Comparison of ENCODE assay signal across 27 cellular contexts in the genomic region with DNA sequence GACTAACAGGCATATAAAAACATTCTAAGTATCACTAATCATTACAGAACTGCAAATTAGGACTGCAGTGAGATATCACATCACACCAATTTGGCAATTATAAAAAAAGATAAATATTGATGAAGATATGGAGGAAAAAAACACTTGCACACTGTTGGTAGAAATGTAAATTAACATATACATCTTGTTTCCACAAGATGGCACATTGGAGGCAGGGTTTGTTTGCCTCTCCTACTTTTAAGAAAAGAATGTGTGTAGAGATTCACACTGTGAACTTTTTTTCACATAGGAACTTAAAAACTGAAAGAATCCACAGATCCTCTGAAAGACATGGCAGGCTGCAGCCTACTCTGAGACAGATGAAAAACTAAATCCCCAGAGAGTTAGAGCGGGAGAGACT. TPM values are rescaled to one million over a fixed set of nuclear protein-coding genes. Genes with fewer than 3 reads are reported as not detected.
DNase-seq lines count a peak whose midpoint lies in the region; ATAC-seq, FAIRE-seq and TF ChIP-seq lines count a peak whose summit lies in the region.
"Had no signal": no experiment of that assay in that cellular context is flagged by ENCODE, and none has a peak within 500 bp of the region (broad histone marks: within the 10 kb centered on the region; RNA-seq: fewer than 3 reads in every experiment).

No MANE protein-coding gene starts in this region.

- no peaks in the 10 kb centered on the region for H3K4me1 Mint-ChIP-seq in activated CD4-positive, alpha-beta memory T cell treated with anti-CD3 and anti-CD28 coated beads, Interleukin-2, amount 10 ng/mL, durations not matched to agents 7 days and 5 days
- no peaks in the 10 kb centered on the region for H3K4me1 Mint-ChIP-seq in activated CD4-positive, alpha-beta memory T cell treated with anti-CD3 and anti-CD28 coated beads for 36 hours (ENCODE audit: low read depth)
- H3K4me1 Mint-ChIP-seq: activated B cell treated with CpG ODN at 0.5 μM for 24 hours, mesothelial cell of epicardium, nephron progenitor cell, T-helper 17 cell had no signal

- no peaks in the 10 kb centered on the region for H3K4me1 ChIP-seq in H1 (replicated peaks in 1 of 4; ENCODE audit: control insufficient read depth in 3 of 4, insufficient read depth in 4 of 4, low read length in 3 of 4)
- no peaks in the 10 kb centered on the region for H3K4me1 ChIP-seq in upper lobe of left lung
- peaks cover 0 to 9% (median 0%) of the 10 kb centered on the region in 3 donors for H3K4me1 ChIP-seq in esophagus squamous epithelium
- H3K4me1 ChIP-seq: suprapubic skin, vagina had no signal

- no peak overlapping the region for H3K23ac ChIP-seq in H1 (ENCODE audit: insufficient read length)

- H4K91ac ChIP-seq in H1 (replicated peaks; ENCODE audit: insufficient read length, low read length): no peak overlapping the region

- H3K14ac ChIP-seq in H1 (ENCODE audit: insufficient read length): no peak overlapping the region

- no peak overlapping the region for H3K9ac ChIP-seq in H1 (replicated peaks in 1 of 4; ENCODE audit: extremely low read depth in 1 of 4, low read depth in 3 of 4, low read length in 3 of 4)

- no peaks in the 10 kb centered on the region for H3K79me1 ChIP-seq in H1 (ENCODE audit: low read depth, low read length)

- no peak overlapping the region for H2BK120ac ChIP-seq in H1 (replicated peaks; ENCODE audit: low read depth, low read length)

- intact Hi-C loops in activated CD4-positive, alpha-beta memory T cell treated with anti-CD3 and anti-CD28 coated beads for 36 hours (cut with micrococcal nuclease): no loop called here
- intact Hi-C loops in esophagus squamous epithelium (cut with DNase I): no loop called here

- H3K36me3 ChIP-seq in H1 (ENCODE audit: control insufficient read depth in 2 of 4, insufficient read depth in 4 of 4, low read length in 3 of 4) (no peaks in the 10 kb centered on the region), upper lobe of left lung (no peaks in the 10 kb centered on the region), esophagus squamous epithelium (no peaks in the 10 kb centered on the region)
- H3K36me3 ChIP-seq: suprapubic skin, vagina had no signal

- TF ChIP-seq POLR2A in H1 (IDR thresholded peaks at IDR 0.05; ENCODE audit: control extremely low read depth in 1 of 2, low read depth in 2 of 2, low read length in 2 of 2) (no peak), upper lobe of left lung (IDR thresholded peaks at IDR 0.05) (no peak), esophagus squamous epithelium (IDR thresholded peaks at IDR 0.05) (no peak)

- no peak overlapping the region for H3K56ac ChIP-seq in H1 (replicated peaks; ENCODE audit: insufficient read length, low read depth, low read length)

- no peak for ATAC-seq in upper lobe of left lung (ENCODE audit: low FRiP score in 2 of 2)
- no peak for ATAC-seq in GM21723 (IDR thresholded peaks at IDR 0.05; ENCODE audit: unreplicated experiment)
- ATAC-seq in GM19452 (IDR thresholded peaks at IDR 0.05; ENCODE audit: unreplicated experiment): no peak
- ATAC-seq: activated CD8-positive, alpha-beta T cell treated with anti-CD3 and anti-CD28 coated beads, Interleukin-2, amount 10 ng/mL, durations not matched to agents 7 days and 5 days; effector memory CD8-positive, alpha-beta T cell; left lobe of liver; Panc1; T-helper 17 cell had no signal

- H2AFZ ChIP-seq in H1 (ENCODE audit: low read length): no peak overlapping the region

- no peak overlapping the region for H2BK20ac ChIP-seq in H1 (ENCODE audit: low read length)

- TF ChIP-seq EP300 in H1 (IDR thresholded peaks at IDR 0.05; ENCODE audit: borderline replicate concordance in 1 of 2, low read depth in 2 of 2, low read length in 2 of 2): no peak
- TF ChIP-seq EP300 in upper lobe of left lung (IDR thresholded peaks at IDR 0.05): no peak

- H3K36me3 Mint-ChIP-seq in activated CD4-positive, alpha-beta memory T cell treated with anti-CD3 and anti-CD28 coated beads, Interleukin-2, amount 10 ng/mL, durations not matched to agents 7 days and 5 days (ENCODE audit: low read depth): no peaks in the 10 kb centered on the region
- no peaks in the 10 kb centered on the region for H3K36me3 Mint-ChIP-seq in activated CD4-positive, alpha-beta memory T cell treated with anti-CD3 and anti-CD28 coated beads for 36 hours
- H3K36me3 Mint-ChIP-seq: mesothelial cell of epicardium had no signal

- no peak overlapping the region for H3K4me3 Mint-ChIP-seq in activated CD4-positive, alpha-beta memory T cell treated with anti-CD3 and anti-CD28 coated beads, Interleukin-2, amount 10 ng/mL, durations not matched to agents 7 days and 5 days
- H3K4me3 Mint-ChIP-seq in activated CD4-positive, alpha-beta memory T cell treated with anti-CD3 and anti-CD28 coated beads for 36 hours: no peak overlapping the region
- H3K4me3 Mint-ChIP-seq: activated B cell treated with CpG ODN at 0.5 μM for 24 hours; activated CD8-positive, alpha-beta T cell treated with anti-CD3 and anti-CD28 coated beads, Interleukin-2, amount 10 ng/mL, durations not matched to agents 7 days and 5 days; effector memory CD8-positive, alpha-beta T cell; mesothelial cell of epicardium; nephron progenitor cell; T-helper 17 cell had no signal

- no peak overlapping the region for H3K4me2 ChIP-seq in H1 (ENCODE audit: insufficient read depth in 1 of 2, low read depth in 2 of 2, low read length in 2 of 2)

- TF ChIP-seq CTCF in H1 (IDR thresholded peaks at IDR 0.05; ENCODE audit: control extremely low read depth in 1 of 3, insufficient read depth in 1 of 3, low read depth in 1 of 3, low read length in 3 of 3): no peak
- TF ChIP-seq CTCF in upper lobe of left lung (IDR thresholded peaks at IDR 0.05): no peak
- peak in 1 of 6 experiments; percentile 42 for TF ChIP-seq CTCF in esophagus squamous epithelium (IDR thresholded peaks at IDR 0.05)

- H3K79me2 ChIP-seq in H1 (ENCODE audit: control insufficient read depth in 1 of 2, insufficient read depth in 2 of 2, low read length in 2 of 2): no peaks in the 10 kb centered on the region

- no peaks in the 10 kb centered on the region for H3K9me3 ChIP-seq in H1 (ENCODE audit: insufficient read depth in 2 of 2, low read depth in 1 of 2, low read length in 1 of 2)
- H3K9me3 ChIP-seq in upper lobe of left lung: no peaks in the 10 kb centered on the region
- H3K9me3 ChIP-seq in esophagus squamous epithelium: no peaks in the 10 kb centered on the region
- H3K9me3 ChIP-seq: suprapubic skin, vagina had no signal

- FAIRE-seq in H1 (lab: Jason Lieb, UNC): no peak

- no peak overlapping the region for H2BK15ac ChIP-seq in H1 (ENCODE audit: low read length)

- H3K27ac ChIP-seq in H1 (ENCODE audit: low read depth, low read length): no peak overlapping the region
- no peak overlapping the region for H3K27ac ChIP-seq in upper lobe of left lung
- H3K27ac ChIP-seq in esophagus squamous epithelium: no peak overlapping the region
- H3K27ac ChIP-seq: suprapubic skin, vagina had no signal

- no peak overlapping the region for H3K4ac ChIP-seq in H1 (replicated peaks; ENCODE audit: insufficient read length, low read depth, low read length)

- H3K27me3 Mint-ChIP-seq in activated CD4-positive, alpha-beta memory T cell treated with anti-CD3 and anti-CD28 coated beads, Interleukin-2, amount 10 ng/mL, durations not matched to agents 7 days and 5 days: no peaks in the 10 kb centered on the region
- no peaks in the 10 kb centered on the region for H3K27me3 Mint-ChIP-seq in activated CD4-positive, alpha-beta memory T cell treated with anti-CD3 and anti-CD28 coated beads for 36 hours
- H3K27me3 Mint-ChIP-seq: T-helper 17 cell had no signal

- H4K8ac ChIP-seq in H1 (ENCODE audit: extremely low read depth, insufficient read depth, low read length): no peak overlapping the region

- H3K4me3 ChIP-seq in H1 (ENCODE audit: extremely low read depth in 1 of 4, insufficient read depth in 2 of 4, low read depth in 3 of 4, low read length in 4 of 4) (no peak overlapping the region), upper lobe of left lung (no peak overlapping the region), esophagus squamous epithelium (no peak overlapping the region)
- H3K4me3 ChIP-seq: suprapubic skin, vagina had no signal

- H3K27me3 ChIP-seq in H1 (replicated peaks in 1 of 4; ENCODE audit: control insufficient read depth in 3 of 4, extremely low read depth in 1 of 4, insufficient read depth in 3 of 4, low read length in 3 of 4) (no peaks in the 10 kb centered on the region), upper lobe of left lung (no peaks in the 10 kb centered on the region), esophagus squamous epithelium (no peaks in the 10 kb centered on the region)
- H3K27me3 ChIP-seq: suprapubic skin, vagina had no signal

- peak; percentile 36 for TF ChIP-seq RAD21 in H1 (IDR thresholded peaks at IDR 0.05 in 1 of 2, conservative IDR thresholded peaks at IDR 0.05 in 1 of 2; ENCODE audit: low read depth in 2 of 2, low read length in 2 of 2)

- no peaks in the 10 kb centered on the region for H4K20me1 ChIP-seq in H1 (replicated peaks in 1 of 2; ENCODE audit: control insufficient read depth in 1 of 2, insufficient read depth in 2 of 2, low read length in 2 of 2)

- H4K5ac ChIP-seq in H1 (ENCODE audit: insufficient read length, low read depth, low read length): no peak overlapping the region

- no peak overlapping the region for H2AK5ac ChIP-seq in H1 (ENCODE audit: low read depth, low read length)

- WGBS in H1 (ENCODE audit: extremely low coverage in 1 of 2, insufficient coverage in 1 of 2, insufficient read length in 1 of 2, insufficient replicate concordance in 2 of 2, low coverage in 1 of 2, low lambda C conversion rate in 2 of 2, missing lambda C conversion rate in 1 of 2), 2 experiments: 100% methylated on average over 1 of the region's 1 CpG; no CpG with 5 or more reads in 1 of the 2 experiments
- 83% methylated on average over 1 of the region's 1 CpG; no CpG with 5 or more reads in 1 of the 2 donors for WGBS in upper lobe of left lung, 2 donors
- 86% methylated on average over 1 of the region's 1 CpG; no CpG with 5 or more reads in 1 of the 2 donors for WGBS in esophagus squamous epithelium, 2 donors

- no peaks in the 10 kb centered on the region for H3K23me2 ChIP-seq in H1 (ENCODE audit: low read depth, low read length)

- CTCF ChIA-PET in activated CD4-positive, alpha-beta memory T cell treated with anti-CD3 and anti-CD28 coated beads, Interleukin-2, amount 10 ng/mL, durations not matched to agents 7 days and 5 days (lab: Charles Lee): no interaction called here
- CTCF ChIA-PET in activated CD4-positive, alpha-beta memory T cell treated with anti-CD3 and anti-CD28 coated beads for 36 hours (lab: Charles Lee): no interaction called here
- CTCF ChIA-PET in H1 (lab: Charles Lee; ENCODE audit: partially characterized antibody): interaction anchor here (0.7 to 1.7 kb wide), 4 partner anchors 9 to 227 kb away, joined by 3 to 6 read pairs (median 4); no protein-coding TSS in a partner anchor

- POLR2A ChIA-PET in activated CD4-positive, alpha-beta memory T cell treated with anti-CD3 and anti-CD28 coated beads, Interleukin-2, amount 10 ng/mL, durations not matched to agents 7 days and 5 days (lab: Charles Lee): no interaction called here
- POLR2A ChIA-PET in activated CD4-positive, alpha-beta memory T cell treated with anti-CD3 and anti-CD28 coated beads for 36 hours (lab: Charles Lee): no interaction called here
- POLR2A ChIA-PET in H1 (lab: Charles Lee; ENCODE audit: partially characterized antibody): interaction anchor here (0.9 to 1.1 kb wide), 2 partner anchors 201 to 203 kb away, joined by 3 read pairs; a partner anchor contains a TSS

- no peak overlapping the region for H3K18ac ChIP-seq in H1 (ENCODE audit: extremely low read depth, low read length)

- DNase-seq in activated CD4-positive, alpha-beta memory T cell treated with anti-CD3 and anti-CD28 coated beads, Interleukin-2, amount 10 ng/mL, durations not matched to agents 7 days and 5 days: no peak
- DNase-seq in activated CD4-positive, alpha-beta memory T cell treated with anti-CD3 and anti-CD28 coated beads for 36 hours: no peak
- DNase-seq in NCI-H460 (ENCODE audit: extremely low read depth, low read depth): peak; percentile 1
- no peak for DNase-seq in H1 (ENCODE audit: low read depth in 1 of 2, low spot score in 2 of 2)
- no peak for DNase-seq in upper lobe of left lung
- no peak for DNase-seq in esophagus squamous epithelium (lab: John Stamatoyannopoulos, UW)
- DNase-seq: activated B cell treated with CpG ODN at 0.5 μM for 24 hours; activated CD8-positive, alpha-beta T cell treated with anti-CD3 and anti-CD28 coated beads, Interleukin-2, amount 10 ng/mL, durations not matched to agents 7 days and 5 days; activated naive CD4-positive, alpha-beta T cell; activated T-cell treated with anti-CD3 and anti-CD28 coated beads, Interleukin-2, amount 50 U/mL, for 1 hour; C1 segment of cervical spinal cord; effector memory CD8-positive, alpha-beta T cell; NCI-H1092 treated with DMSO at 0.1 percent for 48 hours; NCI-H2107; NCI-H748 treated with DMSO at 0.1 percent for 48 hours; nephron progenitor cell; T-helper 17 cell had no signal

- H2BK5ac ChIP-seq in H1 (ENCODE audit: low read depth, low read length): no peak overlapping the region

- no peak overlapping the region for H2BK12ac ChIP-seq in H1 (ENCODE audit: low read depth, low read length)

- H3K9me3 Mint-ChIP-seq in activated CD4-positive, alpha-beta memory T cell treated with anti-CD3 and anti-CD28 coated beads, Interleukin-2, amount 10 ng/mL, durations not matched to agents 7 days and 5 days: no peaks in the 10 kb centered on the region
- H3K9me3 Mint-ChIP-seq in activated CD4-positive, alpha-beta memory T cell treated with anti-CD3 and anti-CD28 coated beads for 36 hours: no peaks in the 10 kb centered on the region
- H3K9me3 Mint-ChIP-seq: activated B cell treated with CpG ODN at 0.5 μM for 24 hours; effector memory CD8-positive, alpha-beta T cell; mesothelial cell of epicardium; nephron progenitor cell had no signal

- H3K27ac Mint-ChIP-seq in activated CD4-positive, alpha-beta memory T cell treated with anti-CD3 and anti-CD28 coated beads, Interleukin-2, amount 10 ng/mL, durations not matched to agents 7 days and 5 days: peak overlapping the region; percentile 40
- no peak overlapping the region for H3K27ac Mint-ChIP-seq in activated CD4-positive, alpha-beta memory T cell treated with anti-CD3 and anti-CD28 coated beads for 36 hours
- H3K27ac Mint-ChIP-seq: activated B cell treated with CpG ODN at 0.5 μM for 24 hours; activated CD8-positive, alpha-beta T cell treated with anti-CD3 and anti-CD28 coated beads, Interleukin-2, amount 10 ng/mL, durations not matched to agents 7 days and 5 days; effector memory CD8-positive, alpha-beta T cell; mesothelial cell of epicardium; nephron progenitor cell; T-helper 17 cell had no signal

RNA-seq across cellular contexts. Expression of a gene that starts 21.4 kb away (rescaled TPM):
- 10 to 100 TPM; 26.0 to 27.0 TPM for total RNA-seq in activated CD4-positive, alpha-beta memory T cell treated with anti-CD3 and anti-CD28 coated beads, Interleukin-2, amount 10 ng/mL, durations not matched to agents 7 days and 5 days
- 10 to 100 TPM; 16.0 to 18.3 TPM for total RNA-seq in activated CD4-positive, alpha-beta memory T cell treated with anti-CD3 and anti-CD28 coated beads for 36 hours
- total RNA-seq in NCI-H460 (2014; rRNA removed; shearing (Covaris generic)): 16.6 and 21.2 TPM in 2 replicates
- polyA plus RNA-seq in NCI-H460 (2014; cell fraction: nucleus; rRNA removed): 10.2 and 10.6 TPM in 2 replicates
- 15.0 and 20.4 TPM in 2 replicates for total RNA-seq in H1 (2021; fragmentation: NEBNext Ultra II Directional; extraction: Animal tissue kit (Norgen Biotek cat#: 25700))
- polyA plus RNA-seq in H1 (2011; rRNA removed): 5.3 and 7.2 TPM in 2 replicates
- polyA plus RNA-seq in H1 (2011; cell fraction: cytosol; rRNA removed): 8.4 TPM
- 16.0 TPM for polyA plus RNA-seq in H1 (2011; cell fraction: nucleus; rRNA removed)
- 5.9 to 9.5 TPM (median 7.8 TPM) in 4 replicates for polyA plus RNA-seq in H1 (2012, experiment 1 of 2)
- 0.45 TPM for polyA plus RNA-seq in H1 (2012, experiment 2 of 2)
- 6.1 TPM for polyA plus RNA-seq in H1 (2013, experiment 1 of 2)
- 5.6 TPM for polyA plus RNA-seq in H1 (2013, experiment 2 of 2)
- 68.0 and 74.0 TPM in 2 replicates for polyA minus RNA-seq in H1 (2011; rRNA and poly(A)+ RNA removed)
- polyA minus RNA-seq in H1 (2011; cell fraction: cytosol; rRNA and poly(A)+ RNA removed): 17.7 TPM
- 196 TPM for polyA minus RNA-seq in H1 (2011; cell fraction: nucleus; rRNA and poly(A)+ RNA removed)
- total RNA-seq in upper lobe of left lung: 100 to 1,000 TPM in 1 of 6 donors, 10 to 100 TPM in 2, under 1 TPM in 1, not detected in 2; 0.26 to 201 (median 35.1) TPM
- total RNA-seq in esophagus squamous epithelium: 10 to 100 TPM in 2 of 4 donors, under 1 TPM in 1, not detected in 1; 0.06 to 48.8 (median 32.9) TPM
- total RNA-seq: HT-29, mesothelial cell of epicardium, posterior vena cava, SK-MEL-5, vagina had no signal
